20 cellular contexts compared by ENCODE assay signal in genomic region chr7:123552134-123552533, GRCh38. TPM values are rescaled to one million over a fixed set of nuclear protein-coding genes. Genes with fewer than 3 reads are reported as not detected.
"Had no signal": no experiment of that assay in that cellular context is flagged by ENCODE, and none has a peak within 500 bp of the region (broad histone marks: within the 10 kb centered on the region; RNA-seq: fewer than 3 reads in every experiment).

No MANE protein-coding gene starts in this region.

RNA-seq across cellular contexts. Expression of gene ASB15, which starts 49.5 kb away (rescaled TPM):
- total RNA-seq: naive thymus-derived CD8-positive, alpha-beta T cell; natural killer cell; natural killer cell treated with Interleukin-12 subunit alpha and Interleukin-12 subunit beta and Interleukin-15 and Interleukin-18, amount 100 ng/mL, for 72 hours; neural crest cell; occipital lobe; omental fat pad; osteoblast; osteocyte; ovary; posterior vena cava; progenitor cell of endocrine pancreas; pulmonary artery endothelial cell; renal cortical epithelial cell; right lobe of liver; sciatic nerve; sigmoid colon; smooth muscle cell; spleen had no signal
- polyA plus RNA-seq: neural cell, ovary, pancreas, sigmoid colon had no signal
